In the genomic region with DNA sequence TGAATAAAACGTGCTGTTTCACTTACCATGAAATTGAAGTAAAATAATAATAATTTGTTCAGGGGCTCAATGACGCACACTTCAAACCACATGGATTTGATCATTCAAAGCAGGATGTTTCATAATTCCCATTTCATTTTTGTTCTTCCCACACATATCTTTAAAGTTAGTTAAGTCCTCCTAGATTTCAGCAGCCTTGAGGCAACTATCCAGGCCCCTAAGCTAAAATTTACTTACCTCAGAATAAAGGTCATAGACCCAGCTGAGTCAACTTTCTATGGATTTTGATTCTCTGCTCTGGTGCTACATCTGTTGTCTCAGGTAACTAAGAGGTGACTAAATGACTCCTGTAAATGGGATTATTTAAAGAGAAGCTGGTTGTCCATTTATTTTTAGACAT, we compare ENCODE assay signal across 24 cellular contexts. TPM values are rescaled to one million over a fixed set of nuclear protein-coding genes. Genes with fewer than 3 reads are reported as not detected.
DNase-seq lines count a peak whose midpoint lies in the region; ATAC-seq and TF ChIP-seq lines count a peak whose summit lies in the region.
"Had no signal": no experiment of that assay in that cellular context is flagged by ENCODE, and none has a peak within 500 bp of the region (broad histone marks: within the 10 kb centered on the region; RNA-seq: fewer than 3 reads in every experiment).

No MANE protein-coding gene starts in this region.

- H3K36me3 ChIP-seq in testis (ENCODE audit: low read depth, missing control alignments) = no peaks in the 10 kb centered on the region
- H3K36me3 ChIP-seq: esophagus squamous epithelium had no signal

- no peak for ATAC-seq in central memory CD8-positive, alpha-beta T cell (replicated peaks; ENCODE audit: extremely low read depth, poor library complexity, severe bottlenecking)
- ATAC-seq in stimulated activated effector memory CD8-positive, alpha-beta T cell treated with anti-CD3 and anti-CD28 coated beads, Interleukin-12 subunit alpha, Interleukin-12 subunit beta, amount 100 ng/mL, for 72 hours = peak; percentile 47
- ATAC-seq in GM19023 (IDR thresholded peaks at IDR 0.05; ENCODE audit: unreplicated experiment) = no peak
- ATAC-seq: A549 had no signal

- peak overlapping the region; percentile 38 for H3K4me3 Mint-ChIP-seq in activated CD4-positive, alpha-beta T cell treated with anti-CD3 and anti-CD28 coated beads, Interleukin-2, amount 10 ng/mL, durations not matched to agents 24 days and 14 days
- peak overlapping the region; percentile 32 for H3K4me3 Mint-ChIP-seq in central memory CD8-positive, alpha-beta T cell
- peak overlapping the region; percentile 35 for H3K4me3 Mint-ChIP-seq in stimulated activated effector memory CD8-positive, alpha-beta T cell treated with anti-CD3 and anti-CD28 coated beads, Interleukin-12 subunit alpha, Interleukin-12 subunit beta, amount 100 ng/mL, for 72 hours
- H3K4me3 Mint-ChIP-seq: HFFc6, nephron progenitor cell had no signal

- H3K27ac ChIP-seq in testis = no peak overlapping the region
- H3K27ac ChIP-seq: A549, C4-2B, esophagus squamous epithelium, KMS-11 had no signal

- WGBS in testis, 2 donors = 81 to 88% methylated on average over 2 of the region's 2 CpGs

- no peaks in the 10 kb centered on the region for H3K4me1 ChIP-seq in testis
- H3K4me1 ChIP-seq: A549, esophagus squamous epithelium had no signal

- H3K27me3 Mint-ChIP-seq in activated CD4-positive, alpha-beta T cell treated with anti-CD3 and anti-CD28 coated beads, Interleukin-2, amount 10 ng/mL, durations not matched to agents 24 days and 14 days = no peaks in the 10 kb centered on the region
- no peaks in the 10 kb centered on the region for H3K27me3 Mint-ChIP-seq in central memory CD8-positive, alpha-beta T cell

- peak overlapping the region; percentile 80 for H3K27ac Mint-ChIP-seq in activated CD4-positive, alpha-beta T cell treated with anti-CD3 and anti-CD28 coated beads, Interleukin-2, amount 10 ng/mL, durations not matched to agents 24 days and 14 days
- peak overlapping the region; percentile 91 for H3K27ac Mint-ChIP-seq in central memory CD8-positive, alpha-beta T cell (ENCODE audit: low read depth)
- H3K27ac Mint-ChIP-seq in stimulated activated effector memory CD8-positive, alpha-beta T cell treated with anti-CD3 and anti-CD28 coated beads, Interleukin-12 subunit alpha, Interleukin-12 subunit beta, amount 100 ng/mL, for 72 hours = peak overlapping the region; percentile 84
- H3K27ac Mint-ChIP-seq: HFFc6, nephron progenitor cell had no signal

- H3K4me3 ChIP-seq in testis = no peak overlapping the region
- H3K4me3 ChIP-seq: A549, esophagus squamous epithelium, lung, skin epidermis had no signal

- peaks cover 46% of the 10 kb centered on the region for H3K4me1 Mint-ChIP-seq in activated CD4-positive, alpha-beta T cell treated with anti-CD3 and anti-CD28 coated beads, Interleukin-2, amount 10 ng/mL, durations not matched to agents 24 days and 14 days
- peaks cover 62% of the 10 kb centered on the region for H3K4me1 Mint-ChIP-seq in central memory CD8-positive, alpha-beta T cell
- H3K4me1 Mint-ChIP-seq in stimulated activated effector memory CD8-positive, alpha-beta T cell treated with anti-CD3 and anti-CD28 coated beads, Interleukin-12 subunit alpha, Interleukin-12 subunit beta, amount 100 ng/mL, for 72 hours = peaks cover 16% of the 10 kb centered on the region
- H3K4me1 Mint-ChIP-seq: nephron progenitor cell had no signal

- no peaks in the 10 kb centered on the region for H3K9me3 ChIP-seq in testis
- H3K9me3 ChIP-seq: A549, esophagus squamous epithelium had no signal

- DNase-seq in activated CD4-positive, alpha-beta T cell treated with anti-CD3 and anti-CD28 coated beads, Interleukin-2, amount 10 ng/mL, durations not matched to agents 24 days and 14 days = no peak
- DNase-seq in activated CD4-positive, alpha-beta T cell treated with anti-CD3 and anti-CD28 coated beads for 1 hour = no peak
- DNase-seq in SK-MEL-5 (ENCODE audit: low read depth, low spot score) = peak; percentile 4
- no peak for DNase-seq in central memory CD8-positive, alpha-beta T cell (ENCODE audit: low spot score in 2 of 2)
- no peak for DNase-seq in stimulated activated effector memory CD8-positive, alpha-beta T cell treated with anti-CD3 and anti-CD28 coated beads, Interleukin-12 subunit alpha, Interleukin-12 subunit beta, amount 100 ng/mL, for 72 hours (ENCODE audit: low spot score in 2 of 2)
- DNase-seq in NK-92 treated with Interleukin-12 subunit alpha and Interleukin-12 subunit beta, amount 100 ng/mL, for 24 hours (lab: John Stamatoyannopoulos, UW) = no peak
- no peak for DNase-seq in testis
- DNase-seq: activated CD4-positive, CD25-positive, alpha-beta regulatory T cell; anterior cingulate cortex; cerebellar nuclear complex; effector CD4-positive, alpha-beta T cell; esophagus squamous epithelium; head of caudate nucleus; HFFc6; NCI-H2081 treated with DMSO at 0.1 percent for 48 hours; NCI-H524 treated with DMSO at 0.1 percent for 48 hours; nephron progenitor cell; stimulated activated CD4-positive, alpha-beta T cell treated with anti-CD3 and anti-CD28 coated beads, Interleukin-4, amount 100 ng/mL, for 4 hours had no signal

- peaks cover 43% of the 10 kb centered on the region for H3K36me3 Mint-ChIP-seq in activated CD4-positive, alpha-beta T cell treated with anti-CD3 and anti-CD28 coated beads, Interleukin-2, amount 10 ng/mL, durations not matched to agents 24 days and 14 days (ENCODE audit: low read depth)
- H3K36me3 Mint-ChIP-seq in central memory CD8-positive, alpha-beta T cell (ENCODE audit: insufficient read depth) = peaks cover 36% of the 10 kb centered on the region
- H3K36me3 Mint-ChIP-seq in stimulated activated effector memory CD8-positive, alpha-beta T cell treated with anti-CD3 and anti-CD28 coated beads, Interleukin-12 subunit alpha, Interleukin-12 subunit beta, amount 100 ng/mL, for 72 hours = peaks cover 35% of the 10 kb centered on the region

- in situ Hi-C loops in SK-MEL-5 (cut with HindIII; ENCODE audit: low pct_unique_long_range_greater_than_20kb, low sequenced_read_pairs) = no loop called here

- TF ChIP-seq CTCF in testis (IDR thresholded peaks at IDR 0.05) = no peak

- H3K9me3 Mint-ChIP-seq in activated CD4-positive, alpha-beta T cell treated with anti-CD3 and anti-CD28 coated beads, Interleukin-2, amount 10 ng/mL, durations not matched to agents 24 days and 14 days = peaks cover 3% of the 10 kb centered on the region
- no peaks in the 10 kb centered on the region for H3K9me3 Mint-ChIP-seq in central memory CD8-positive, alpha-beta T cell
- no peaks in the 10 kb centered on the region for H3K9me3 Mint-ChIP-seq in stimulated activated effector memory CD8-positive, alpha-beta T cell treated with anti-CD3 and anti-CD28 coated beads, Interleukin-12 subunit alpha, Interleukin-12 subunit beta, amount 100 ng/mL, for 72 hours

- no peak for TF ChIP-seq POLR2A in testis (IDR thresholded peaks at IDR 0.05)

- intact Hi-C loops in activated CD4-positive, alpha-beta T cell treated with anti-CD3 and anti-CD28 coated beads, Interleukin-2, amount 10 ng/mL, durations not matched to agents 24 days and 14 days (cut with micrococcal nuclease) = loop anchor here (1.0 to 10.0 kb wide), 2 partner anchors 13 to 1065 kb away; a partner anchor contains a TSS
- intact Hi-C loops in testis (cut with DNase I; ENCODE audit: low total_unique reads) = no loop called here

- no peaks in the 10 kb centered on the region for H3K27me3 ChIP-seq in testis
- H3K27me3 ChIP-seq: esophagus squamous epithelium had no signal

RNA-seq across cellular contexts. Expression of a gene that starts 25.0 kb away (rescaled TPM):
- 13.7 and 13.8 TPM in 2 replicates for total RNA-seq in activated CD4-positive, alpha-beta T cell treated with anti-CD3 and anti-CD28 coated beads, Interleukin-2, amount 10 ng/mL, durations not matched to agents 24 days and 14 days
- not detected in 2 replicates for total RNA-seq in SK-MEL-5 (2014; rRNA removed; shearing (Covaris generic))
- polyA plus RNA-seq in SK-MEL-5 (2015; cell fraction: cytosol; rRNA removed) = not detected in 2 replicates
- polyA plus RNA-seq in SK-MEL-5 (2015; cell fraction: nucleus; rRNA removed) = not detected in 2 replicates
- 1 to 10 TPM in 1 of 2 donors, under 1 TPM in 1; 0.08 to 1.1 TPM for total RNA-seq in testis
- polyA plus RNA-seq in testis (ENCODE audit: insufficient read depth, low read depth, low replicate concordance) = 0.33 TPM
- total RNA-seq: HFFc6 had no signal
- polyA plus RNA-seq: A549 had no signal
